Comparison of ENCODE assay signal across 8 cellular contexts in genomic region chr3:42043116-42043796, GRCh38. TPM values are rescaled to one million over a fixed set of nuclear protein-coding genes. Genes with fewer than 3 reads are reported as not detected.
DNase-seq lines count a peak whose midpoint lies in the region; ATAC-seq and TF ChIP-seq lines count a peak whose summit lies in the region.

No MANE protein-coding gene starts in this region.

- H3K4me1 ChIP-seq in testis, result peaks cover 24% of the 10 kb centered on the region

- H3K9me3 ChIP-seq in testis, result no peaks in the 10 kb centered on the region

- ATAC-seq in GM21723 (IDR thresholded peaks at IDR 0.05; ENCODE audit: unreplicated experiment) (no peak), HG03175 (IDR thresholded peaks at IDR 0.05; ENCODE audit: unreplicated experiment) (no peak)

- H3K4me3 ChIP-seq in coronary artery (peak overlapping the region; percentile 8), testis (no peak overlapping the region)

- no peaks in the 10 kb centered on the region for H3K27me3 ChIP-seq in testis

- H3K27ac ChIP-seq in coronary artery (peak overlapping the region; percentile 40 to 83), testis (no peak overlapping the region)

- 42 to 46% methylated on average over 9 of the region's 9 CpGs for WGBS in testis, 2 donors

- TF ChIP-seq CTCF in coronary artery (IDR thresholded peaks at IDR 0.05), result no peak
- TF ChIP-seq CTCF in testis (IDR thresholded peaks at IDR 0.05), result no peak

- intact Hi-C loops in testis (cut with DNase I; ENCODE audit: low total_unique reads), result no loop called here

- H3K36me3 ChIP-seq in testis (ENCODE audit: low read depth, missing control alignments), result no peaks in the 10 kb centered on the region

- peak; percentile 53 for DNase-seq in AG20443 (ENCODE audit: low spot score)
- DNase-seq in NCI-H146 treated with DMSO at 0.1 percent for 48 hours (lab: John Stamatoyannopoulos, UW; ENCODE audit: unreplicated experiment), result peak; percentile 48
- DNase-seq in coronary artery (ENCODE audit: low spot score), result no peak
- DNase-seq in mesenteric fat pad (ENCODE audit: low spot score), result peak; percentile 67
- no peak for DNase-seq in testis
- no peak for DNase-seq in mucosa of gallbladder (ENCODE audit: low spot score)

- no peak for TF ChIP-seq POLR2A in testis (IDR thresholded peaks at IDR 0.05)

RNA-seq across cellular contexts. Expression of gene TRAK1, which starts 47.9 kb away (rescaled TPM):
- total RNA-seq in mesenteric fat pad, result 38.3 TPM
- 10 to 100 TPM; 94.1 to 95.9 TPM for total RNA-seq in testis
- polyA plus RNA-seq in testis (ENCODE audit: insufficient read depth, low read depth, low replicate concordance), result 32.0 TPM
- 101 TPM for total RNA-seq in mucosa of gallbladder

Comparison
In these comparisons a context has a peak if more than half of its experiments do, and no peak if none do; other contexts are left out.
1. DNase-seq: peak in AG20443 (single experiment), NCI-H146 treated with DMSO at 0.1 percent for 48 hours (single experiment) and mesenteric fat pad (single experiment); none in coronary artery (single experiment), testis (single experiment) and mucosa of gallbladder (single experiment).
2. H3K27ac ChIP-seq: peak in coronary artery (2 of 2); none in testis (0 of 2).